Comparison of ENCODE assay signal across 26 cellular contexts in the genomic region with DNA sequence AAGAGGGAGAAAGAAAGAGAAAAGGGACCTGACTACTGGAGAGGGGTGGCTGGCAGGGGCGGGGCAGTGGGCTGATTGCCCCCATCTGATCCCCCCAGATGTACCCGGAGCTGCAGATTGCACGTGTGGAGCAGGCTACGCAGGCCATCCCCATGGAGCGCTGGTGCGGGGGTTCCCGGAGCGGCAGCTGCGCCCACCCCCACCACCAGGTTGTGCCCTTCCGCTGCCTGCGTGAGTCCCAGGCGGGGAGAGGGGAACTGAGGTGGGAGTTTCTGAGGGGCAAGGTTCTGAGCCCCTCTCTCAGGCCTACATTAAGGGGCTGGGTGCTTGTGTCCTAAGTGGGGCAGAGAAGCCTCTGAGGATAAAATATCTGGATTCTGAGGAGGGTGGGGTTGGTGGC. TPM values are rescaled to one million over a fixed set of nuclear protein-coding genes. Genes with fewer than 3 reads are reported as not detected.
"Had no signal": no experiment of that assay in that cellular context is flagged by ENCODE, and none has a peak within 500 bp of the region (broad histone marks: within the 10 kb centered on the region; RNA-seq: fewer than 3 reads in every experiment).

No MANE protein-coding gene starts in this region.

- H3K36me3 Mint-ChIP-seq: activated naive CD8-positive, alpha-beta T cell had no signal

- H3K27ac ChIP-seq: adrenal gland, ascending aorta, brain microvascular endothelial cell, esophagus squamous epithelium, gastrocnemius medialis, heart right ventricle, parathyroid adenoma, upper lobe of left lung had no signal

- H2AFZ ChIP-seq: parathyroid adenoma had no signal

- ATAC-seq: gastrocnemius medialis; heart right ventricle; left ventricle myocardium superior; naive thymus-derived CD8-positive, alpha-beta T cell; right cardiac atrium had no signal

- H3K9me3 ChIP-seq: adrenal gland, ascending aorta, esophagus squamous epithelium, gastrocnemius medialis, heart right ventricle, upper lobe of left lung had no signal

- H3K9ac ChIP-seq: parathyroid adenoma had no signal

- H3K27me3 ChIP-seq: ascending aorta had no signal

- H3K36me3 ChIP-seq: adrenal gland, ascending aorta, brain microvascular endothelial cell, esophagus squamous epithelium, gastrocnemius medialis, heart right ventricle, upper lobe of left lung had no signal

- H3K9me3 Mint-ChIP-seq: activated CD4-positive, alpha-beta memory T cell treated with anti-CD3 and anti-CD28 coated beads, Interleukin-2, amount 10 ng/mL, durations not matched to agents 7 days and 5 days; activated CD4-positive, alpha-beta T cell treated with anti-CD3 and anti-CD28 coated beads, Interleukin-2, amount 10 ng/mL, durations not matched to agents 24 days and 14 days; activated T-helper 1 cell treated with anti-CD3 and anti-CD28 coated beads, Interleukin-12 subunit alpha, Interleukin-12 subunit beta, Interleukin-2, Interleukin-4 antibody, amounts not matched to agents 30 ng/mL and 10 ng/mL and 1 ng/mL, durations not matched to agents 14 hours and 24 hours and 36 hours; mesothelial cell of epicardium; naive thymus-derived CD8-positive, alpha-beta T cell; T-helper 1 cell treated with Interleukin-12 subunit alpha and Interleukin-12 subunit beta and Interleukin-4 antibody, amounts not matched to agents 30 μg/mL and 1 μg/mL, for 36 hours had no signal

- H3K4me3 ChIP-seq: adrenal gland had no signal

- H3K27ac Mint-ChIP-seq: activated CD4-positive, alpha-beta memory T cell treated with anti-CD3 and anti-CD28 coated beads, Interleukin-2, amount 10 ng/mL, durations not matched to agents 7 days and 5 days; activated naive CD8-positive, alpha-beta T cell; activated T-helper 1 cell treated with anti-CD3 and anti-CD28 coated beads, Interleukin-12 subunit alpha, Interleukin-12 subunit beta, Interleukin-2, Interleukin-4 antibody, amounts not matched to agents 30 ng/mL and 10 ng/mL and 1 ng/mL, durations not matched to agents 14 hours and 24 hours and 36 hours; mesothelial cell of epicardium had no signal

- DNase-seq: activated CD4-positive, alpha-beta memory T cell treated with anti-CD3 and anti-CD28 coated beads, Interleukin-2, amount 10 ng/mL, durations not matched to agents 7 days and 5 days; activated CD4-positive, alpha-beta T cell treated with anti-CD3 and anti-CD28 coated beads, Interleukin-2, amount 10 ng/mL, durations not matched to agents 24 days and 14 days; activated gamma-delta T cell treated with Interleukin-2 at 50 U/mL for 16 hours; adrenal gland; brain microvascular endothelial cell; caudate nucleus; dermis blood vessel endothelial cell; effector memory CD4-positive, alpha-beta T cell; esophagus squamous epithelium; gastrocnemius medialis; heart right ventricle; left ventricle myocardium superior; mammary epithelial cell; stimulated activated CD4-positive, alpha-beta T cell treated with anti-CD3 and anti-CD28 coated beads, Interleukin-4, amount 100 ng/mL, for 24 hours; stimulated activated naive CD4-positive, alpha-beta T cell treated with Interleukin-2 at 50 U/mL for 16 hours; T1000; upper lobe of left lung had no signal

RNA-seq across cellular contexts. Expression of gene APLP1, which starts 2.4 kb away (rescaled TPM):
- total RNA-seq: naive thymus-derived CD8-positive, alpha-beta T cell had no signal
- polyA plus RNA-seq: naive thymus-derived CD8-positive, alpha-beta T cell had no signal

RNA-seq across cellular contexts. Expression of gene KIRREL2, which starts 14.1 kb away (rescaled TPM):
- total RNA-seq: ascending aorta, dermis blood vessel endothelial cell, gastrocnemius medialis, mammary epithelial cell, pulmonary artery endothelial cell, right cardiac atrium had no signal
- polyA plus RNA-seq: heart right ventricle, right cardiac atrium had no signal

RNA-seq across cellular contexts. Expression of gene NPHS1, which starts 18.5 kb away (rescaled TPM):
- total RNA-seq: activated CD4-positive, alpha-beta memory T cell treated with anti-CD3 and anti-CD28 coated beads, Interleukin-2, amount 10 ng/mL, durations not matched to agents 7 days and 5 days; activated CD4-positive, alpha-beta T cell treated with anti-CD3 and anti-CD28 coated beads, Interleukin-2, amount 10 ng/mL, durations not matched to agents 24 days and 14 days; ascending aorta; dermis blood vessel endothelial cell; esophagus squamous epithelium; gastrocnemius medialis; left ventricle myocardium superior; mammary epithelial cell; pulmonary artery endothelial cell; right cardiac atrium; upper lobe of left lung had no signal
- polyA plus RNA-seq: adrenal gland, heart right ventricle, mammary epithelial cell, right cardiac atrium had no signal

RNA-seq across cellular contexts. Expression of gene HCST, which starts 31.5 kb away (rescaled TPM):
- total RNA-seq: ascending aorta, dermis blood vessel endothelial cell, pulmonary artery endothelial cell had no signal
